Comparison of ENCODE assay signal across 2 cellular contexts in the genomic region with DNA sequence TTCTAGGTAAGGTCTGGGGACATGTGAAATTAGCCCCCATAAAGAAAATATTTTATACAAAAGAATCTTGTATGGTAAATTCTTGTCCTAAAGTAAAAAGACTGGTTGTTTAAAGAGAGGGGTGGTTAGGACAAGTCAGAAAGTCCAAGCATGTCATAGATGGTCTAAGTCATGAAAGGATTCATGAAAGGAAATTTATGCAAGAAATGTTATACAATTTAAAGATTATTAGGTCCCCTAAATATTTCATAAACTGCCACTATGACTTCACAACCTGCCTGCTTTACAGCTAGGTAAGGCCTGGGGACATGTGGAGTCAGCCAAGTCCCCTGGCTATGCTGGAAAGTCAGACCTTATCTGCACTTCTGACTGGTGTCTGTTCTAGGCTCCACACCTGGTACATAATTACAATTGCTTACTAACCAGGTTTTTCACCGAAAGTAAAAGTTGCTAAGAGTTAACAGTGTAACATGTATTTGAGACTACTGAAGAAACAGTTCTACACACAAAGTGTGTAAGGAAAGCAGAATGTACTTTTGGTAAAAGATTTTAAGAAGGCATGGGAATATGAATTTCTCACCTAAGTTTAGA.
TF ChIP-seq lines count a peak whose summit lies in the region.

No MANE protein-coding gene starts in this region.

TF ChIP-seq in A549, 52 proteins besides CTCF, POLR2A, EP300 and RAD21 (continued from another document):
- peak; percentile 91 for TF ChIP-seq ZFP36 (IDR thresholded peaks at IDR 0.05; ENCODE audit: borderline replicate concordance, partially characterized antibody)

TF ChIP-seq in GM12878, 131 proteins besides CTCF, POLR2A, EP300 and RAD21 (continued from another document):
- TF ChIP-seq CBX3 (IDR thresholded peaks at IDR 0.05; ENCODE audit: borderline replicate concordance, low read depth): 0 out of 2 replicates have a peak, but pooled peaks have one; percentile 54
